Comparison of ENCODE assay signal across 10 cellular contexts in the genomic region with DNA sequence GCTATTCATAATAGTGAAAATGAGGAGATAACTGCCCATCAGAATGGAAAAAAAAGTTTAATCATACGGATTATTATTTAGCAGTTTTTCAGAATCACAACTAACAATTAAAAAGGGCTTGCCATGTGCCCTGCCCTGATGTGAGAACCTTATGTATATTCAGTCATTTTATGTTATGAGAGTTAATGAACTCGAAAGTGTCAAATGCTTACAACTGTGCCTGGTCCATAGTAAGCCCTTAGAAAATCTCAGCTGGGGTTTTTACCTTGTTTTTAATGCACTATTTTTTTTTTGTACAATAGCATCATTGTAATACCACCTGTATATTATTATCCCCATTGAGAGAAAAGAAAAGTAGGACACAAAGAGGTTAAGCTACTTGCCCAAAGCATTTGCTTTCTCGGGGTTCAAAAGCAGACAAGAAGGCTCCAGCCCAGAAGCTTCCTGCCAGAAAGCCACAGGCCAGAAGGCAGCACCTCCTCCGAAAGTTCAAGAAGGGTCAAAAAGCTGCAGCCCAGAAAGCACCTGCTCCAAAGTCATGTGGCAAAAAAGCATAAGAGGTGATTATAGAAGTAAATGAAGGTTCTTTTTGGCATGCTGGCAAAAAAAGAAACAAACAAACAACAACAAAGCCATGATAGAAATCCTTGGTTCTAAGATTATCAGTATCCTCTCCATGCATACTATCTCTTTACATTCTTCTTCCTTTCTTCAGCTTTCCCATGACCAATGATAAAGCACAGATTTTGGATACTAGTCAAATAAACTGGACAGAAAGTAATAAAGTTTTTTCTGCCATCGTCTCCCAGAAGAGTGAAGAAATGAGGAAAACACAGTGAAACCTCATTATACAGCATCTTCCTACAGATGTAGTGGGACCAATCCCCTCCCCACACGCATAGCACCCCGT.
A peak's percentile ranks its signal among the peaks of the same experiment; 100 is the strongest.
DNase-seq lines count a peak whose midpoint lies in the region; ATAC-seq and TF ChIP-seq lines count a peak whose summit lies in the region.
"Had no signal": no experiment of that assay in that cellular context is flagged by ENCODE, and none has a peak within 500 bp of the region (broad histone marks: within the 10 kb centered on the region; RNA-seq: fewer than 3 reads in every experiment).

No MANE protein-coding gene starts in this region.

- peak; percentile 97 for ATAC-seq in HG02885 (IDR thresholded peaks at IDR 0.05; ENCODE audit: poor library complexity, unreplicated experiment)
- ATAC-seq in SK-N-SH treated with all-trans-retinoic acid at 6 μM for 48 hours = peak; percentile 27; the same call in 2 of the 3 replicates

- DNase-seq in stimulated activated CD4-positive, alpha-beta T cell treated with anti-CD3 and anti-CD28 coated beads, Interleukin-15, amount 100 ng/mL, for 24 hours = peak; percentile 12
- no peak for DNase-seq in stimulated activated CD4-positive, alpha-beta T cell treated with anti-CD3 and anti-CD28 coated beads, Interleukin-2, amount 100 ng/mL, for 24 hours
- DNase-seq in NCI-H146 treated with DMSO at 0.1 percent for 48 hours (lab: John Stamatoyannopoulos, UW; ENCODE audit: unreplicated experiment) (no peak), NCI-H1048 (lab: John Stamatoyannopoulos, UW) (no peak), GM03348 (ENCODE audit: low spot score) (no peak), D341Med (ENCODE audit: low spot score) (no peak)
- DNase-seq: Caco-2, colonic mucosa had no signal

TF ChIP-seq in SK-N-SH treated with all-trans-retinoic acid at 6 μM for 48 hours, 23 proteins besides CTCF, POLR2A, EP300 and RAD21:
- TF ChIP-seq SNAI2 (CRISPR knock-in tag; IDR thresholded peaks at IDR 0.05) (no peak), OSR1 (CRISPR knock-in tag; IDR thresholded peaks at IDR 0.05) (no peak), ARNTL (CRISPR knock-in tag; IDR thresholded peaks at IDR 0.05; ENCODE audit: borderline replicate concordance, low read depth) (no peak), ZC3H10 (CRISPR knock-in tag; IDR thresholded peaks at IDR 0.05) (no peak), TSHZ2 (CRISPR knock-in tag; IDR thresholded peaks at IDR 0.05) (no peak), ISL1 (CRISPR knock-in tag; IDR thresholded peaks at IDR 0.05) (no peak), TCF4 (CRISPR knock-in tag; IDR thresholded peaks at IDR 0.05; ENCODE audit: borderline replicate concordance) (no peak), GLIS3 (CRISPR knock-in tag; IDR thresholded peaks at IDR 0.05) (no peak), BACH2 (CRISPR knock-in tag; IDR thresholded peaks at IDR 0.05; ENCODE audit: borderline replicate concordance) (no peak), CSDC2 (CRISPR knock-in tag; IDR thresholded peaks at IDR 0.05) (no peak)
- TF ChIP-seq, protein P1, sequence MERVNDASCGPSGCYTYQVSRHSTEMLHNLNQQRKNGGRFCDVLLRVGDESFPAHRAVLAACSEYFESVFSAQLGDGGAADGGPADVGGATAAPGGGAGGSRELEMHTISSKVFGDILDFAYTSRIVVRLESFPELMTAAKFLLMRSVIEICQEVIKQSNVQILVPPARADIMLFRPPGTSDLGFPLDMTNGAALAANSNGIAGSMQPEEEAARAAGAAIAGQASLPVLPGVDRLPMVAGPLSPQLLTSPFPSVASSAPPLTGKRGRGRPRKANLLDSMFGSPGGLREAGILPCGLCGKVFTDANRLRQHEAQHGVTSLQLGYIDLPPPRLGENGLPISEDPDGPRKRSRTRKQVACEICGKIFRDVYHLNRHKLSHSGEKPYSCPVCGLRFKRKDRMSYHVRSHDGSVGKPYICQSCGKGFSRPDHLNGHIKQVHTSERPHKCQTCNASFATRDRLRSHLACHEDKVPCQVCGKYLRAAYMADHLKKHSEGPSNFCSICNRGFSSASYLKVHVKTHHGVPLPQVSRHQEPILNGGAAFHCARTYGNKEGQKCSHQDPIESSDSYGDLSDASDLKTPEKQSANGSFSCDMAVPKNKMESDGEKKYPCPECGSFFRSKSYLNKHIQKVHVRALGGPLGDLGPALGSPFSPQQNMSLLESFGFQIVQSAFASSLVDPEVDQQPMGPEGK (CRISPR knock-in tag; IDR thresholded peaks at IDR 0.05; ENCODE audit: borderline replicate concordance) = no peak
- TF ChIP-seq, protein P2, sequence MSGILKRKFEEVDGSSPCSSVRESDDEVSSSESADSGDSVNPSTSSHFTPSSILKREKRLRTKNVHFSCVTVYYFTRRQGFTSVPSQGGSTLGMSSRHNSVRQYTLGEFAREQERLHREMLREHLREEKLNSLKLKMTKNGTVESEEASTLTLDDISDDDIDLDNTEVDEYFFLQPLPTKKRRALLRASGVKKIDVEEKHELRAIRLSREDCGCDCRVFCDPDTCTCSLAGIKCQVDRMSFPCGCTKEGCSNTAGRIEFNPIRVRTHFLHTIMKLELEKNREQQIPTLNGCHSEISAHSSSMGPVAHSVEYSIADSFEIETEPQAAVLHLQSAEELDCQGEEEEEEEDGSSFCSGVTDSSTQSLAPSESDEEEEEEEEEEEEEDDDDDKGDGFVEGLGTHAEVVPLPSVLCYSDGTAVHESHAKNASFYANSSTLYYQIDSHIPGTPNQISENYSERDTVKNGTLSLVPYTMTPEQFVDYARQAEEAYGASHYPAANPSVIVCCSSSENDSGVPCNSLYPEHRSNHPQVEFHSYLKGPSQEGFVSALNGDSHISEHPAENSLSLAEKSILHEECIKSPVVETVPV (CRISPR knock-in tag; IDR thresholded peaks at IDR 0.05) = no peak
- TF ChIP-seq, protein P3, sequence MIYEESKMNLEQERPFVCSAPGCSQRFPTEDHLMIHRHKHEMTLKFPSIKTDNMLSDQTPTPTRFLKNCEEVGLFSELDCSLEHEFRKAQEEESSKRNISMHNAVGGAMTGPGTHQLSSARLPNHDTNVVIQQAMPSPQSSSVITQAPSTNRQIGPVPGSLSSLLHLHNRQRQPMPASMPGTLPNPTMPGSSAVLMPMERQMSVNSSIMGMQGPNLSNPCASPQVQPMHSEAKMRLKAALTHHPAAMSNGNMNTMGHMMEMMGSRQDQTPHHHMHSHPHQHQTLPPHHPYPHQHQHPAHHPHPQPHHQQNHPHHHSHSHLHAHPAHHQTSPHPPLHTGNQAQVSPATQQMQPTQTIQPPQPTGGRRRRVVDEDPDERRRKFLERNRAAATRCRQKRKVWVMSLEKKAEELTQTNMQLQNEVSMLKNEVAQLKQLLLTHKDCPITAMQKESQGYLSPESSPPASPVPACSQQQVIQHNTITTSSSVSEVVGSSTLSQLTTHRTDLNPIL (CRISPR knock-in tag; IDR thresholded peaks at IDR 0.05; ENCODE audit: low read depth) = no peak
TF ChIP-seq in SK-N-SH treated with all-trans-retinoic acid at 6 μM for 48 hours: peak in this region for 0.
